Comparison of ENCODE assay signal across 1 cellular context in the genomic region with DNA sequence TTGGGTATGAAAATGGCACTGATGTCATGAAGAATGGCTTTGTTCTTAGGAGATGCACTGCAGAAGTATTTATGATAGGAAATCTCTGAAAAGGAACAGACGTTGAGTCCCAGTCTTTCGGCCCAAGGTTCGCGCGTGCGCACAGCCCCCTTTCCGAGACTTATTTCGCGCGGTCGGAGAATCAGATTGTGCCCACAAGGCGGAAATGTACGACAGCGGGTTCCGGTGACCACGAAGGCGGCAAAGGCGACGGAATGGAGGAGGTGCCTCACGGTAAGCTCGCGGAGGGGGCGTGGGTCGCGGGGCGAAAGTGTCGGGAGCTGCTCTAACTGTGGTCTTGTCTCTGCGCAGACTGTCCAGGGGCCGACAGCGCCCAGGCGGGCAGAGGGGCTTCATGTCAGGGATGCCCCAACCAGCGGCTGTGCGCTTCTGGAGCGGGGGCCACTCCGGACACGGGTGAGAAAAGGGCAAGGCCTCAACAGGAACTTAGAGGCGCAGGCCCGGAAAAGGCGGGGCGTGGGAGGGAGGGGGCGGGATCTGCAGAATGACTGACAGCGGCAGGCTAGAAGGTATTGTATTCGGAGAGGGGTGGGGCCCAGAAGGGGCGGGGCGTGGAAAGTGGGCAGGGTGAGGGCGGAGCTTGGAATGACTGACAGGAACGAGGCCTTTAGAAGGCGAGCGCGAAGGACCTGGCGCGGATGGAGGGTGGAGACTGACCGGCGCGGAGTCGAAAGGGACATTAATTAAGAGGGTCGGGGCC.
TF ChIP-seq lines count a peak whose summit lies in the region.

A gene (plus strand): TSS at position 233 of the 760 bp plus-strand sequence. CDS start 22 bp downstream, at position 255.

TF ChIP-seq in WTC11, 78 proteins besides CTCF, POLR2A, EP300 and RAD21 (continued from another document):
- TF ChIP-seq, protein P1, sequence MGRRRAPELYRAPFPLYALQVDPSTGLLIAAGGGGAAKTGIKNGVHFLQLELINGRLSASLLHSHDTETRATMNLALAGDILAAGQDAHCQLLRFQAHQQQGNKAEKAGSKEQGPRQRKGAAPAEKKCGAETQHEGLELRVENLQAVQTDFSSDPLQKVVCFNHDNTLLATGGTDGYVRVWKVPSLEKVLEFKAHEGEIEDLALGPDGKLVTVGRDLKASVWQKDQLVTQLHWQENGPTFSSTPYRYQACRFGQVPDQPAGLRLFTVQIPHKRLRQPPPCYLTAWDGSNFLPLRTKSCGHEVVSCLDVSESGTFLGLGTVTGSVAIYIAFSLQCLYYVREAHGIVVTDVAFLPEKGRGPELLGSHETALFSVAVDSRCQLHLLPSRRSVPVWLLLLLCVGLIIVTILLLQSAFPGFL (CRISPR knock-in tag; IDR thresholded peaks at IDR 0.05; ENCODE audit: borderline replicate concordance): peak; percentile 67; the same call in 1 of the 2 replicates
